Comparison of ENCODE assay signal across 14 cellular contexts in genomic region chr10:97585439-97585811, GRCh38. TPM values are rescaled to one million over a fixed set of nuclear protein-coding genes. Genes with fewer than 3 reads are reported as not detected.
DNase-seq lines count a peak whose midpoint lies in the region; ATAC-seq and TF ChIP-seq lines count a peak whose summit lies in the region.
"Had no signal": no experiment of that assay in that cellular context is flagged by ENCODE, and none has a peak within 500 bp of the region (broad histone marks: within the 10 kb centered on the region; RNA-seq: fewer than 3 reads in every experiment).

No MANE protein-coding gene starts in this region.

- no peak overlapping the region for H3K4me3 Mint-ChIP-seq in progenitor cell of endocrine pancreas (ENCODE audit: low read depth)
- H3K4me3 Mint-ChIP-seq in activated CD8-positive, alpha-beta memory T cell treated with anti-CD3 and anti-CD28 coated beads, Interleukin-2, amount 10 ng/mL, durations not matched to agents 7 days and 5 days = no peak overlapping the region
- H3K4me3 Mint-ChIP-seq: activated CD8-positive, alpha-beta T cell treated with anti-CD3 and anti-CD28 coated beads, Interleukin-2, amount 10 ng/mL, durations not matched to agents 7 days and 5 days had no signal

- no peaks in the 10 kb centered on the region for H3K36me3 Mint-ChIP-seq in progenitor cell of endocrine pancreas (ENCODE audit: insufficient read depth)
- no peaks in the 10 kb centered on the region for H3K36me3 Mint-ChIP-seq in activated CD8-positive, alpha-beta memory T cell treated with anti-CD3 and anti-CD28 coated beads, Interleukin-2, amount 10 ng/mL, durations not matched to agents 7 days and 5 days

- H3K9me3 Mint-ChIP-seq in progenitor cell of endocrine pancreas (ENCODE audit: low read depth) = no peaks in the 10 kb centered on the region
- H3K9me3 Mint-ChIP-seq in activated CD8-positive, alpha-beta memory T cell treated with anti-CD3 and anti-CD28 coated beads, Interleukin-2, amount 10 ng/mL, durations not matched to agents 7 days and 5 days (ENCODE audit: low read depth) = no peaks in the 10 kb centered on the region

- no peak for ATAC-seq in body of pancreas
- ATAC-seq in activated CD8-positive, alpha-beta memory T cell treated with anti-CD3 and anti-CD28 coated beads, Interleukin-2, amount 10 ng/mL, durations not matched to agents 7 days and 5 days = no peak
- ATAC-seq: activated CD8-positive, alpha-beta T cell treated with anti-CD3 and anti-CD28 coated beads, Interleukin-2, amount 10 ng/mL, durations not matched to agents 7 days and 5 days had no signal

- peaks cover 26% of the 10 kb centered on the region for H3K4me1 Mint-ChIP-seq in progenitor cell of endocrine pancreas (ENCODE audit: low read depth)
- peaks cover 13% of the 10 kb centered on the region for H3K4me1 Mint-ChIP-seq in activated CD8-positive, alpha-beta memory T cell treated with anti-CD3 and anti-CD28 coated beads, Interleukin-2, amount 10 ng/mL, durations not matched to agents 7 days and 5 days

- H3K4me3 ChIP-seq in body of pancreas = no peak overlapping the region
- H3K4me3 ChIP-seq: smooth muscle cell had no signal

- H3K9me3 ChIP-seq in body of pancreas = no peaks in the 10 kb centered on the region

- TF ChIP-seq POLR2A in body of pancreas (IDR thresholded peaks at IDR 0.05) = no peak

- CTCF ChIA-PET in activated CD8-positive, alpha-beta memory T cell treated with anti-CD3 and anti-CD28 coated beads, Interleukin-2, amount 10 ng/mL, durations not matched to agents 7 days and 5 days (lab: Charles Lee) = interaction anchor here (1.1 to 2.2 kb wide), 2 partner anchors 11 to 13 kb away, joined by 4 to 14 read pairs; partner anchors contain the start of gene ANKRD2

- intact Hi-C loops in body of pancreas (cut with DNase I) = no loop called here

- H3K36me3 ChIP-seq in body of pancreas (replicated peaks in 1 of 2; ENCODE audit: insufficient read depth in 1 of 2, low read depth in 2 of 2) = no peaks in the 10 kb centered on the region

- peaks cover 38% of the 10 kb centered on the region for H3K4me1 ChIP-seq in body of pancreas

- DNase-seq in body of pancreas (no peak), progenitor cell of endocrine pancreas (ENCODE audit: low spot score, unreplicated experiment) (no peak)
- no peak for DNase-seq in activated CD8-positive, alpha-beta memory T cell treated with anti-CD3 and anti-CD28 coated beads, Interleukin-2, amount 10 ng/mL, durations not matched to agents 7 days and 5 days
- DNase-seq in stimulated activated naive CD4-positive, alpha-beta T cell (lab: John Stamatoyannopoulos, UW) = no peak
- DNase-seq: activated CD8-positive, alpha-beta T cell treated with anti-CD3 and anti-CD28 coated beads, Interleukin-2, amount 10 ng/mL, durations not matched to agents 7 days and 5 days; activated gamma-delta T cell; DND-41; dorsolateral prefrontal cortex; Karpas-422; mesendoderm; NCI-H1436 treated with DMSO at 0.1 percent for 48 hours; NCI-H345 had no signal

- no peaks in the 10 kb centered on the region for H3K27me3 Mint-ChIP-seq in progenitor cell of endocrine pancreas
- peaks cover 3% of the 10 kb centered on the region for H3K27me3 Mint-ChIP-seq in activated CD8-positive, alpha-beta memory T cell treated with anti-CD3 and anti-CD28 coated beads, Interleukin-2, amount 10 ng/mL, durations not matched to agents 7 days and 5 days

- H3K27ac Mint-ChIP-seq in progenitor cell of endocrine pancreas = peak overlapping the region; percentile 87
- no peak overlapping the region for H3K27ac Mint-ChIP-seq in activated CD8-positive, alpha-beta memory T cell treated with anti-CD3 and anti-CD28 coated beads, Interleukin-2, amount 10 ng/mL, durations not matched to agents 7 days and 5 days
- H3K27ac Mint-ChIP-seq: activated CD8-positive, alpha-beta T cell treated with anti-CD3 and anti-CD28 coated beads, Interleukin-2, amount 10 ng/mL, durations not matched to agents 7 days and 5 days had no signal

- H3K27me3 ChIP-seq in body of pancreas = no peaks in the 10 kb centered on the region
- H3K27me3 ChIP-seq: dorsolateral prefrontal cortex had no signal

- peak overlapping the region; percentile 80 to 83 (median 82) for H3K27ac ChIP-seq in body of pancreas

- TF ChIP-seq CTCF in body of pancreas (IDR thresholded peaks at IDR 0.05) (no peak), progenitor cell of endocrine pancreas (IDR thresholded peaks at IDR 0.05; ENCODE audit: unreplicated experiment) (no peak)

- WGBS in body of pancreas, 2 donors = 61 to 75% methylated on average over 5 of the region's 5 CpGs

RNA-seq across cellular contexts. Expression of gene HOGA1, which starts 1.2 kb away (rescaled TPM):
- total RNA-seq in body of pancreas (10 to 100 TPM in 1 of 2 donors, 1 to 10 TPM in 1; 7.3 to 16.3 TPM), progenitor cell of endocrine pancreas (10.5 and 11.9 TPM in 2 replicates)
- not detected for total RNA-seq in activated CD8-positive, alpha-beta memory T cell treated with anti-CD3 and anti-CD28 coated beads, Interleukin-2, amount 10 ng/mL, durations not matched to agents 7 days and 5 days
- total RNA-seq: activated CD8-positive, alpha-beta T cell treated with anti-CD3 and anti-CD28 coated beads, Interleukin-2, amount 10 ng/mL, durations not matched to agents 7 days and 5 days; smooth muscle cell had no signal

RNA-seq across cellular contexts. Expression of gene C10orf62, which starts 4.1 kb away (rescaled TPM):
- total RNA-seq in body of pancreas (1 to 10 TPM in 1 of 2 donors, not detected in 1; 1.3 TPM), progenitor cell of endocrine pancreas (0.91 and 0.96 TPM in 2 replicates)
- total RNA-seq in activated CD8-positive, alpha-beta memory T cell treated with anti-CD3 and anti-CD28 coated beads, Interleukin-2, amount 10 ng/mL, durations not matched to agents 7 days and 5 days = not detected
- total RNA-seq: activated CD8-positive, alpha-beta T cell treated with anti-CD3 and anti-CD28 coated beads, Interleukin-2, amount 10 ng/mL, durations not matched to agents 7 days and 5 days; astrocyte; smooth muscle cell had no signal

RNA-seq across cellular contexts. Expression of gene ANKRD2, which starts 12.8 kb away (rescaled TPM):
- total RNA-seq in body of pancreas (not detected), progenitor cell of endocrine pancreas (not detected in 2 replicates)
- under 1 TPM; 0.26 to 0.67 TPM for total RNA-seq in activated CD8-positive, alpha-beta memory T cell treated with anti-CD3 and anti-CD28 coated beads, Interleukin-2, amount 10 ng/mL, durations not matched to agents 7 days and 5 days
- total RNA-seq: smooth muscle cell had no signal

RNA-seq across cellular contexts. Expression of gene MORN4, which starts 47.9 kb away (rescaled TPM):
- 1 to 10 TPM; 4.9 to 8.3 TPM for total RNA-seq in body of pancreas
- total RNA-seq in progenitor cell of endocrine pancreas = 21.1 and 24.3 TPM in 2 replicates
- total RNA-seq in activated CD8-positive, alpha-beta memory T cell treated with anti-CD3 and anti-CD28 coated beads, Interleukin-2, amount 10 ng/mL, durations not matched to agents 7 days and 5 days = 1 to 10 TPM; 1.9 to 2.1 TPM

RNA-seq across cellular contexts. Expression of gene PI4K2A, which starts 55.0 kb away (rescaled TPM):
- total RNA-seq in body of pancreas (1 to 10 TPM; 3.6 to 5.7 TPM), progenitor cell of endocrine pancreas (18.0 and 18.9 TPM in 2 replicates)
- 10 to 100 TPM; 10.5 to 13.2 TPM for total RNA-seq in activated CD8-positive, alpha-beta memory T cell treated with anti-CD3 and anti-CD28 coated beads, Interleukin-2, amount 10 ng/mL, durations not matched to agents 7 days and 5 days

Comparison
In these comparisons a context has a peak if more than half of its experiments do, and no peak if none do; other contexts are left out.
1. RNA of gene HOGA1, which starts 1.2 kb away (total RNA-seq): 7.3 to 16.3 TPM in body of pancreas and 10.5 to 11.9 TPM in progenitor cell of endocrine pancreas; not detected in activated CD8-positive, alpha-beta memory T cell treated with anti-CD3 and anti-CD28 coated beads, Interleukin-2, amount 10 ng/mL, durations not matched to agents 7 days and 5 days; every median in the first group is over 4 times any median in the second.